In the genomic region with DNA sequence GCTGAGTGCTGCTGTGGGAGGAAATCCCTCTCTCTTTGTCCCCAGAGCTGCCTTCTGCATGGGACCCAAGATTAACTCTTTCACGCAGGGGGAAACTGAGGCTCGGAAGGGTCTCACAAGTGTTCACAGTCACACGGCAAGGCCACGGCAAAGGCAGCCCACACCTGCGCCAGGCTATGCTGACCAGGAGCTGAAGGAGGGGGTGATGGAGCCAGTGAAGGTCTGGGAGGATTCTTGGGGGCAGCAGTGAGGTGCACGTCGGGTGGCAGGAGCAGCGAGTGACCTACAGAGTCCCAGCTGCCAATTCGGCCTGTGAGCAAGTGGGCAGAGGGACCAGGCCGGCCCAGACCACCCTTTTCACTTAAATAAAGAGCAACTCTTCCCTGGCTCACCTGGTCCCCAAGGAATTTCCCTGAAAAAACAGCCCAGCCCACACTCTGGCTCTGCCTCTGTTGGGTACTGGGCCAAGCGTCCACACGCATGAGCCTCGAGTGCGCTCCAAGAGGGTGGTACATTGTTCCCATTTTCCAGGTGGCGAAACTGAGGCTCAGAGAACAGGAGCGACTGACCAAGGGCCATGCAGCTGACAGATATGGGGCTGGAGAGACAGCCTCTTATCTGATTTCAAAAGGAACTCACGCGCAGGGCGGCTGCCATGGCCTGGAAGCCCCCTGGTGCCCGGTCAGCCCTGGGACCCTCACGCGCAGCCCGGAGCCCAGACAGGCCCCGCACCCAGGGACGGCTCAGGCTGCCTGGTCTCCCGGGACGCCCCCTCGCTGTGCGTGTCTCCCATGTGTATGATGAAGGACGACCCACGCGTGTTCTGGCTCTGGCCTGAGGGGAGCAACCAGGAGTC, we compare ENCODE assay signal across 17 cellular contexts. TPM values are rescaled to one million over a fixed set of nuclear protein-coding genes. Genes with fewer than 3 reads are reported as not detected.
DNase-seq lines count a peak whose midpoint lies in the region; ATAC-seq and TF ChIP-seq lines count a peak whose summit lies in the region.
"Had no signal": no experiment of that assay in that cellular context is flagged by ENCODE, and none has a peak within 500 bp of the region (broad histone marks: within the 10 kb centered on the region; RNA-seq: fewer than 3 reads in every experiment).

No MANE protein-coding gene starts in this region.

- H2BK120ac ChIP-seq in IMR-90 (ENCODE audit: low read depth, low read length): no peak overlapping the region

- H3K18ac ChIP-seq in IMR-90 (ENCODE audit: low read depth, low read length): no peak overlapping the region

- peaks cover 8% of the 10 kb centered on the region for H3K4me1 Mint-ChIP-seq in activated CD4-positive, alpha-beta T cell treated with anti-CD3 and anti-CD28 coated beads, Interleukin-2, amount 10 ng/mL, durations not matched to agents 7 days and 5 days
- peaks cover 5% of the 10 kb centered on the region for H3K4me1 Mint-ChIP-seq in activated CD4-positive, alpha-beta T cell treated with anti-CD3 and anti-CD28 coated beads, Interleukin-2, amount 10 ng/mL, durations not matched to agents 24 days and 14 days
- H3K4me1 Mint-ChIP-seq in activated CD8-positive, alpha-beta memory T cell treated with anti-CD3 and anti-CD28 coated beads, Interleukin-2, amount 10 ng/mL, durations not matched to agents 7 days and 5 days: no peaks in the 10 kb centered on the region
- peaks cover 46% of the 10 kb centered on the region for H3K4me1 Mint-ChIP-seq in stimulated activated naive CD8-positive, alpha-beta T cell treated with anti-CD3 and anti-CD28 coated beads, Interleukin-15, amount 100 ng/mL, for 72 hours

- H2AK5ac ChIP-seq in IMR-90 (ENCODE audit: low read depth, low read length): peak overlapping the region; percentile 98

- no TSS peak for BruUV-seq in IMR-90 (replicated peaks; lab: Mats Ljungman, UMichigan)

- peaks cover 0 to 7% of the 10 kb centered on the region in 2 experiments; a peak in 2 of 4 replicates for H3K79me1 ChIP-seq in IMR-90 (ENCODE audit: low read depth in 1 of 2, low read length in 2 of 2)

- dilution Hi-C loops in IMR-90 (cut with HindIII; ENCODE audit: low sequenced_read_pairs, unreplicated experiment): no loop called here

- no peaks in the 10 kb centered on the region for H3K27me3 ChIP-seq in IMR-90 (ENCODE audit: control insufficient read depth, insufficient read depth, low read length)
- H3K27me3 ChIP-seq: Peyer's patch, upper lobe of left lung had no signal

- peak overlapping the region; percentile 8 for H2AFZ ChIP-seq in IMR-90 (replicated peaks; ENCODE audit: low read length, poor library complexity)

- no peak overlapping the region for H2BK5ac ChIP-seq in IMR-90 (ENCODE audit: low read depth, low read length, poor library complexity, severe bottlenecking)

- 96% methylated on average over 14 of the region's 32 CpGs; no CpG with 5 or more reads in 1 of the 2 experiments for WGBS in IMR-90 (ENCODE audit: extremely low coverage in 2 of 2, insufficient read length in 1 of 2), 2 experiments

- DNase-seq in activated CD4-positive, alpha-beta T cell treated with anti-CD3 and anti-CD28 coated beads, Interleukin-2, amount 10 ng/mL, durations not matched to agents 7 days and 5 days: no peak
- no peak for DNase-seq in activated CD4-positive, alpha-beta T cell treated with anti-CD3 and anti-CD28 coated beads, Interleukin-2, amount 10 ng/mL, durations not matched to agents 24 days and 14 days
- DNase-seq in IMR-90 (no peak), left ventricle myocardium superior (peak; percentile 25), sciatic nerve (ENCODE audit: low spot score) (peak; percentile 55)
- DNase-seq in activated CD8-positive, alpha-beta memory T cell treated with anti-CD3 and anti-CD28 coated beads, Interleukin-2, amount 10 ng/mL, durations not matched to agents 7 days and 5 days: no peak
- DNase-seq in stimulated activated naive CD8-positive, alpha-beta T cell treated with anti-CD3 and anti-CD28 coated beads, Interleukin-15, amount 100 ng/mL, for 72 hours: no peak
- DNase-seq: 8988T; cortex of kidney; stimulated activated naive B cell treated with anti-CD40 and anti-IgM and Interleukin-4, amounts not matched to agents 10 μg/mL and 1 μg/mL and 100 μg/mL, for 72 hours had no signal

- peaks cover 24% of the 10 kb centered on the region for H3K4me1 ChIP-seq in IMR-90 (ENCODE audit: control insufficient read depth, insufficient read depth, low read length)

- no peak for TF ChIP-seq CTCF in IMR-90 (conservative IDR thresholded peaks at IDR 0.05; ENCODE audit: low read depth, low read length)

- H3K27ac Mint-ChIP-seq in activated CD4-positive, alpha-beta T cell treated with anti-CD3 and anti-CD28 coated beads, Interleukin-2, amount 10 ng/mL, durations not matched to agents 7 days and 5 days: peak overlapping the region; percentile 27
- no peak overlapping the region for H3K27ac Mint-ChIP-seq in activated CD4-positive, alpha-beta T cell treated with anti-CD3 and anti-CD28 coated beads, Interleukin-2, amount 10 ng/mL, durations not matched to agents 24 days and 14 days
- H3K27ac Mint-ChIP-seq in activated CD8-positive, alpha-beta memory T cell treated with anti-CD3 and anti-CD28 coated beads, Interleukin-2, amount 10 ng/mL, durations not matched to agents 7 days and 5 days: no peak overlapping the region
- H3K27ac Mint-ChIP-seq in stimulated activated naive CD8-positive, alpha-beta T cell treated with anti-CD3 and anti-CD28 coated beads, Interleukin-15, amount 100 ng/mL, for 72 hours: no peak overlapping the region
- H3K27ac Mint-ChIP-seq: activated CD8-positive, alpha-beta T cell treated with anti-CD3 and anti-CD28 coated beads for 36 hours; stimulated activated naive B cell treated with anti-CD40 and anti-IgM and Interleukin-4, amounts not matched to agents 10 μg/mL and 1 μg/mL and 100 μg/mL, for 72 hours had no signal

- no peak for ATAC-seq in IMR-90 (ENCODE audit: low read depth)
- ATAC-seq in left ventricle myocardium superior: no peak
- ATAC-seq in sciatic nerve: no peak
- ATAC-seq in activated CD8-positive, alpha-beta memory T cell treated with anti-CD3 and anti-CD28 coated beads, Interleukin-2, amount 10 ng/mL, durations not matched to agents 7 days and 5 days: no peak
- no peak for ATAC-seq in stimulated activated naive CD8-positive, alpha-beta T cell treated with anti-CD3 and anti-CD28 coated beads, Interleukin-15, amount 100 ng/mL, for 72 hours
- no peak for ATAC-seq in GM19035 (IDR thresholded peaks at IDR 0.05; ENCODE audit: unreplicated experiment)
- ATAC-seq: left lobe of liver had no signal

- no peak overlapping the region for H3K4me3 Mint-ChIP-seq in activated CD4-positive, alpha-beta T cell treated with anti-CD3 and anti-CD28 coated beads, Interleukin-2, amount 10 ng/mL, durations not matched to agents 7 days and 5 days
- no peak overlapping the region for H3K4me3 Mint-ChIP-seq in activated CD4-positive, alpha-beta T cell treated with anti-CD3 and anti-CD28 coated beads, Interleukin-2, amount 10 ng/mL, durations not matched to agents 24 days and 14 days
- no peak overlapping the region for H3K4me3 Mint-ChIP-seq in activated CD8-positive, alpha-beta memory T cell treated with anti-CD3 and anti-CD28 coated beads, Interleukin-2, amount 10 ng/mL, durations not matched to agents 7 days and 5 days
- H3K4me3 Mint-ChIP-seq in stimulated activated naive CD8-positive, alpha-beta T cell treated with anti-CD3 and anti-CD28 coated beads, Interleukin-15, amount 100 ng/mL, for 72 hours: peak overlapping the region in 1 of 2 donors; percentile 2
- H3K4me3 Mint-ChIP-seq: activated CD8-positive, alpha-beta T cell treated with anti-CD3 and anti-CD28 coated beads for 36 hours; stimulated activated naive B cell treated with anti-CD40 and anti-IgM and Interleukin-4, amounts not matched to agents 10 μg/mL and 1 μg/mL and 100 μg/mL, for 72 hours had no signal

- peak overlapping the region; percentile 99; the same call in 1 of the 2 replicates for H3K4ac ChIP-seq in IMR-90 (ENCODE audit: low read depth, low read length)

- H2BK15ac ChIP-seq in IMR-90 (ENCODE audit: low read depth, low read length): no peak overlapping the region

- no peaks in the 10 kb centered on the region for H3K9me3 ChIP-seq in IMR-90 (ENCODE audit: control insufficient read depth, insufficient read depth, low read length)
- H3K9me3 ChIP-seq: Peyer's patch, upper lobe of left lung had no signal

- H3K9me3 Mint-ChIP-seq in activated CD4-positive, alpha-beta T cell treated with anti-CD3 and anti-CD28 coated beads, Interleukin-2, amount 10 ng/mL, durations not matched to agents 7 days and 5 days: no peaks in the 10 kb centered on the region
- no peaks in the 10 kb centered on the region for H3K9me3 Mint-ChIP-seq in activated CD4-positive, alpha-beta T cell treated with anti-CD3 and anti-CD28 coated beads, Interleukin-2, amount 10 ng/mL, durations not matched to agents 24 days and 14 days
- no peaks in the 10 kb centered on the region for H3K9me3 Mint-ChIP-seq in activated CD8-positive, alpha-beta memory T cell treated with anti-CD3 and anti-CD28 coated beads, Interleukin-2, amount 10 ng/mL, durations not matched to agents 7 days and 5 days (ENCODE audit: low read depth)
- no peaks in the 10 kb centered on the region for H3K9me3 Mint-ChIP-seq in stimulated activated naive CD8-positive, alpha-beta T cell treated with anti-CD3 and anti-CD28 coated beads, Interleukin-15, amount 100 ng/mL, for 72 hours
- H3K9me3 Mint-ChIP-seq: activated CD8-positive, alpha-beta T cell treated with anti-CD3 and anti-CD28 coated beads for 36 hours; stimulated activated naive B cell treated with anti-CD40 and anti-IgM and Interleukin-4, amounts not matched to agents 10 μg/mL and 1 μg/mL and 100 μg/mL, for 72 hours had no signal

- no peak overlapping the region for H3K23ac ChIP-seq in IMR-90 (ENCODE audit: low read depth, low read length)

- H3K56ac ChIP-seq in IMR-90 (ENCODE audit: extremely low read depth, insufficient read depth, low read length): no peak overlapping the region

- in situ Hi-C loops in IMR-90 (cut with MboI; ENCODE audit: low sequenced_read_pairs): no loop called here

- no peaks in the 10 kb centered on the region for H3K36me3 ChIP-seq in IMR-90 (ENCODE audit: control insufficient read depth, insufficient read depth, low read length)
- H3K36me3 ChIP-seq: Peyer's patch, upper lobe of left lung had no signal

- CTCF ChIA-PET in activated CD4-positive, alpha-beta T cell treated with anti-CD3 and anti-CD28 coated beads, Interleukin-2, amount 10 ng/mL, durations not matched to agents 7 days and 5 days (lab: Charles Lee): interaction anchor here (1.4 kb wide), 1 partner anchor 27 kb away, joined by 4 read pairs; no protein-coding TSS in a partner anchor
- CTCF ChIA-PET in IMR-90 (lab: Yijun Ruan, JAX): no interaction called here
- CTCF ChIA-PET in activated CD8-positive, alpha-beta memory T cell treated with anti-CD3 and anti-CD28 coated beads, Interleukin-2, amount 10 ng/mL, durations not matched to agents 7 days and 5 days (lab: Charles Lee): interaction anchor here (1.4 kb wide), 1 partner anchor 33 kb away, joined by 5 read pairs; no protein-coding TSS in a partner anchor

- H3K9me1 ChIP-seq in IMR-90 (ENCODE audit: insufficient read depth, low read length): peaks cover 6% of the 10 kb centered on the region

- intact Hi-C loops in activated CD4-positive, alpha-beta T cell treated with anti-CD3 and anti-CD28 coated beads, Interleukin-2, amount 10 ng/mL, durations not matched to agents 24 days and 14 days (cut with micrococcal nuclease): no loop called here
- intact Hi-C loops in IMR-90 (cut with micrococcal nuclease): no loop called here
- intact Hi-C loops in left ventricle myocardium superior (cut with micrococcal nuclease): no loop called here
- intact Hi-C loops in sciatic nerve (cut with DNase I): loop anchor here (10.0 kb wide), 1 partner anchor 175 kb away; a partner anchor contains a TSS

- H4K8ac ChIP-seq in IMR-90 (ENCODE audit: low read depth in 2 of 2, low read length in 2 of 2): peak overlapping the region in 1 of 2 experiments; percentile 99; a peak in 2 of 4 replicates

- no peak overlapping the region for H3K14ac ChIP-seq in IMR-90 (replicated peaks; ENCODE audit: low read depth, low read length)

- POLR2A ChIA-PET in activated CD4-positive, alpha-beta T cell treated with anti-CD3 and anti-CD28 coated beads, Interleukin-2, amount 10 ng/mL, durations not matched to agents 7 days and 5 days (lab: Charles Lee): interaction anchor here (0.6 kb wide), 1 partner anchor 11 kb away, joined by 3 read pairs; no protein-coding TSS in a partner anchor
- POLR2A ChIA-PET in IMR-90 (lab: Charles Lee; ENCODE audit: unreplicated experiment): no interaction called here

- H3K27ac ChIP-seq in IMR-90 (ENCODE audit: insufficient read depth, low read length): no peak overlapping the region
- H3K27ac ChIP-seq: C4-2B, KMS-11 had no signal

- peak overlapping the region; percentile 98; the same call in 1 of the 2 replicates for H4K91ac ChIP-seq in IMR-90 (ENCODE audit: insufficient read depth, low read depth, low read length)

- H3K9ac ChIP-seq in IMR-90 (ENCODE audit: low read depth, low read length): no peak overlapping the region
- H3K9ac ChIP-seq: KMS-11 had no signal

- H3K27me3 Mint-ChIP-seq in activated CD4-positive, alpha-beta T cell treated with anti-CD3 and anti-CD28 coated beads, Interleukin-2, amount 10 ng/mL, durations not matched to agents 7 days and 5 days: no peaks in the 10 kb centered on the region
- no peaks in the 10 kb centered on the region for H3K27me3 Mint-ChIP-seq in activated CD4-positive, alpha-beta T cell treated with anti-CD3 and anti-CD28 coated beads, Interleukin-2, amount 10 ng/mL, durations not matched to agents 24 days and 14 days
- H3K27me3 Mint-ChIP-seq in activated CD8-positive, alpha-beta memory T cell treated with anti-CD3 and anti-CD28 coated beads, Interleukin-2, amount 10 ng/mL, durations not matched to agents 7 days and 5 days: no peaks in the 10 kb centered on the region
- H3K27me3 Mint-ChIP-seq in stimulated activated naive CD8-positive, alpha-beta T cell treated with anti-CD3 and anti-CD28 coated beads, Interleukin-15, amount 100 ng/mL, for 72 hours: peaks cover 12% of the 10 kb centered on the region
- H3K27me3 Mint-ChIP-seq: activated CD8-positive, alpha-beta T cell treated with anti-CD3 and anti-CD28 coated beads for 36 hours had no signal

- H4K5ac ChIP-seq in IMR-90 (ENCODE audit: low read depth, low read length): no peak overlapping the region

- H3K36me3 Mint-ChIP-seq in activated CD4-positive, alpha-beta T cell treated with anti-CD3 and anti-CD28 coated beads, Interleukin-2, amount 10 ng/mL, durations not matched to agents 7 days and 5 days (ENCODE audit: low read depth): no peaks in the 10 kb centered on the region
- no peaks in the 10 kb centered on the region for H3K36me3 Mint-ChIP-seq in activated CD4-positive, alpha-beta T cell treated with anti-CD3 and anti-CD28 coated beads, Interleukin-2, amount 10 ng/mL, durations not matched to agents 24 days and 14 days (ENCODE audit: low read depth)
- H3K36me3 Mint-ChIP-seq in activated CD8-positive, alpha-beta memory T cell treated with anti-CD3 and anti-CD28 coated beads, Interleukin-2, amount 10 ng/mL, durations not matched to agents 7 days and 5 days: no peaks in the 10 kb centered on the region
- H3K36me3 Mint-ChIP-seq: stimulated activated naive B cell treated with anti-CD40 and anti-IgM and Interleukin-4, amounts not matched to agents 10 μg/mL and 1 μg/mL and 100 μg/mL, for 72 hours had no signal

- H3K4me3 ChIP-seq in IMR-90 (ENCODE audit: insufficient read depth, low read depth, low read length): no peak overlapping the region
- H3K4me3 ChIP-seq: Peyer's patch, upper lobe of left lung had no signal

- H2AK9ac ChIP-seq in IMR-90 (replicated peaks; ENCODE audit: low read depth, low read length, poor library complexity): no peak overlapping the region

- H3K4me2 ChIP-seq in IMR-90 (ENCODE audit: low read depth, low read length): no peak overlapping the region
- H3K4me2 ChIP-seq: KMS-11 had no signal

- TF ChIP-seq POLR2A in IMR-90 (IDR thresholded peaks at IDR 0.05; ENCODE audit: low read depth, low read length): no peak

- peak overlapping the region; percentile 42; the same call in 1 of the 2 replicates for H2BK20ac ChIP-seq in IMR-90 (ENCODE audit: low read depth, low read length)

- TF ChIP-seq RAD21 in IMR-90 (IDR thresholded peaks at IDR 0.05; ENCODE audit: low read length): no peak

- H4K20me1 ChIP-seq in IMR-90 (ENCODE audit: insufficient read depth, low read length): no peaks in the 10 kb centered on the region

RNA-seq across cellular contexts. Expression of a gene that starts 28.2 kb away (rescaled TPM):
- total RNA-seq in activated CD4-positive, alpha-beta T cell treated with anti-CD3 and anti-CD28 coated beads, Interleukin-2, amount 10 ng/mL, durations not matched to agents 7 days and 5 days: 1 to 10 TPM; 1.9 TPM
- total RNA-seq in activated CD4-positive, alpha-beta T cell treated with anti-CD3 and anti-CD28 coated beads, Interleukin-2, amount 10 ng/mL, durations not matched to agents 24 days and 14 days: 0.54 and 0.68 TPM in 2 replicates
- total RNA-seq in IMR-90 (2012; rRNA removed) (4.7 and 5.0 TPM in 2 replicates), left ventricle myocardium superior (0.64 TPM), sciatic nerve (6.0 TPM)
- polyA plus RNA-seq in IMR-90 (2012; rRNA removed): 7.5 and 8.5 TPM in 2 replicates
- 5.0 and 8.3 TPM in 2 replicates for polyA plus RNA-seq in IMR-90 (2012; cell fraction: cytosol; rRNA removed)
- 9.2 and 23.8 TPM in 2 replicates for polyA plus RNA-seq in IMR-90 (2012; cell fraction: nucleus; rRNA removed; ENCODE audit: low replicate concordance)
- under 1 TPM; 0.38 to 0.56 TPM for total RNA-seq in activated CD8-positive, alpha-beta memory T cell treated with anti-CD3 and anti-CD28 coated beads, Interleukin-2, amount 10 ng/mL, durations not matched to agents 7 days and 5 days

Comparison
In these comparisons a context has a peak if more than half of its experiments do, and no peak if none do; other contexts are left out.
1. DNase-seq: peak in left ventricle myocardium superior (single experiment) and sciatic nerve (single experiment); none in activated CD4-positive, alpha-beta T cell treated with anti-CD3 and anti-CD28 coated beads, Interleukin-2, amount 10 ng/mL, durations not matched to agents 7 days and 5 days (single experiment), activated CD4-positive, alpha-beta T cell treated with anti-CD3 and anti-CD28 coated beads, Interleukin-2, amount 10 ng/mL, durations not matched to agents 24 days and 14 days (single experiment), IMR-90 (single experiment), activated CD8-positive, alpha-beta memory T cell treated with anti-CD3 and anti-CD28 coated beads, Interleukin-2, amount 10 ng/mL, durations not matched to agents 7 days and 5 days (single experiment) and stimulated activated naive CD8-positive, alpha-beta T cell treated with anti-CD3 and anti-CD28 coated beads, Interleukin-15, amount 100 ng/mL, for 72 hours (0 of 2).